ENCODE assay signal across 21 cellular contexts in the genomic region with DNA sequence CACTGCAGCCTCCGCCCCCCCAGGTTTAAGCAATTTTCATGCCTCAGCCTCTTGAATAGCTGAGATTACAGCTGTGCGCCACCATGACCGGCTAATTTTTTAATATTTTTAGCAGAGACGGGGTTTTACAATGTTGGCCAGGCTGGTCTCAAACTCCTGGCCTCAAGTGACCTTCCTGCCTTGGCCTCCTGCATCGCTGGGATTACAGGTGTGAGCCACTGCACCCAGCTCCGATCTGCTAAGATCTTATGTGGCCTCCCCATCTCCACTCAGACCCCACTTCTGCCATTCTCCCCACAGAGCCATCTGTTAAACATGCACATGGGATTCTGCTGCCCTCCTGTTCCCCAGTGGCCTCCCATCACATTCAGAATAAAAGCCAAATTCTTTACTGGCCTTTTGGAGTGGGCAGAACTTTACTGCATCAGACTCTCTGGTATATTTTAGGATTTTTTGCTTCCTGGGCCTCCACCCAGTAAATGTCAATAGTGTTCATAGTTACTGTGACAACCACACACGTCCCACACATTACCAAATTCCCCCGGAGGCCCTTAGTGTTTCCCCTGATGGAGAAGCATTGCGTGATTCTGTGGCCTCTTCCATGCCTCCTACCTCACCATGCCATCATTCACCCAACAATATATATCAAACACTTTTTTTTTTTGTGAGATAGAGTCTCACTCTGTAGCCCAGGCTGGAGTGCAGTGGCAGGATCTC.
DNase-seq lines count a peak whose midpoint lies in the region; ATAC-seq and TF ChIP-seq lines count a peak whose summit lies in the region.
"Had no signal": no experiment of that assay in that cellular context is flagged by ENCODE, and none has a peak within 500 bp of the region (broad histone marks: within the 10 kb centered on the region; RNA-seq: fewer than 3 reads in every experiment).

No MANE protein-coding gene starts in this region.

- H3K36me3 ChIP-seq in BJ (ENCODE audit: control insufficient read depth, insufficient read depth, low read length) (no peaks in the 10 kb centered on the region; the same call in 1 of the 2 replicates), spleen (peaks cover 0 to 23% (median 4%) of the 10 kb centered on the region in 6 donors)
- no peaks in the 10 kb centered on the region for H3K36me3 ChIP-seq in CD8-positive, alpha-beta memory T cell (ENCODE audit: insufficient read depth, low read length)
- H3K36me3 ChIP-seq: transverse colon had no signal

- no peaks in the 10 kb centered on the region for H3K27me3 Mint-ChIP-seq in brain
- no peaks in the 10 kb centered on the region for H3K27me3 Mint-ChIP-seq in CD8-positive, alpha-beta memory T cell
- H3K27me3 Mint-ChIP-seq: progenitor cell of endocrine pancreas had no signal

- CTCF ChIA-PET in BJ (lab: Yijun Ruan, JAX): no interaction called here
- CTCF ChIA-PET in CD8-positive, alpha-beta memory T cell (lab: Charles Lee): no interaction called here

- peak overlapping the region in 3 of 5 experiments; percentile 23 to 69 (median 43) for H3K27ac Mint-ChIP-seq in brain
- no peak overlapping the region for H3K27ac Mint-ChIP-seq in CD8-positive, alpha-beta memory T cell

- peaks cover 12% of the 10 kb centered on the region for H3K36me3 Mint-ChIP-seq in brain
- H3K36me3 Mint-ChIP-seq in CD8-positive, alpha-beta memory T cell: peaks cover 0 to 6% (median 2%) of the 10 kb centered on the region in 3 donors
- H3K36me3 Mint-ChIP-seq: IgD-negative memory B cell had no signal

- H3K9me3 Mint-ChIP-seq in brain: peaks cover 0 to 9% (median 0%) of the 10 kb centered on the region in 5 experiments
- H3K9me3 Mint-ChIP-seq in CD8-positive, alpha-beta memory T cell: no peaks in the 10 kb centered on the region
- H3K9me3 Mint-ChIP-seq: IgD-negative memory B cell had no signal

- H3K4me1 Mint-ChIP-seq in brain: peaks cover 19% of the 10 kb centered on the region
- H3K4me1 Mint-ChIP-seq in CD8-positive, alpha-beta memory T cell: no peaks in the 10 kb centered on the region
- H3K4me1 Mint-ChIP-seq: IgD-negative memory B cell had no signal

- WGBS in spleen, 5 donors: 78 to 89% (median 80%) methylated on average over 9 of the region's 9 CpGs

- intact Hi-C loops in spleen (cut with DNase I; ENCODE audit: low total_unique reads): no loop called here

- H3K27me3 ChIP-seq in BJ (ENCODE audit: control insufficient read depth, insufficient read depth, low read length): no peaks in the 10 kb centered on the region
- H3K27me3 ChIP-seq in spleen (replicated peaks in 1 of 7): no peaks in the 10 kb centered on the region
- no peaks in the 10 kb centered on the region for H3K27me3 ChIP-seq in CD8-positive, alpha-beta memory T cell (ENCODE audit: insufficient read depth, low read length, poor library complexity, severe bottlenecking)
- H3K27me3 ChIP-seq: BLaER1 treated with 17β-estradiol and CSF1 and Interleukin-3, amounts not matched to agents 10 nM and 100 nM; transverse colon had no signal

- no peaks in the 10 kb centered on the region for H3K9me3 ChIP-seq in spleen
- H3K9me3 ChIP-seq in CD8-positive, alpha-beta memory T cell (ENCODE audit: low read length): no peaks in the 10 kb centered on the region
- H3K9me3 ChIP-seq: transverse colon had no signal

- TF ChIP-seq POLR2A in spleen (IDR thresholded peaks at IDR 0.05): no peak

- no peak for ATAC-seq in HG03565 (IDR thresholded peaks at IDR 0.05; ENCODE audit: unreplicated experiment)
- ATAC-seq: esophagus mucosa, SK-N-SH treated with all-trans-retinoic acid at 6 μM for 48 hours had no signal

- no peak overlapping the region for H3K4me3 ChIP-seq in BJ (ENCODE audit: low read depth, low read length)
- H3K4me3 ChIP-seq in spleen: no peak overlapping the region
- no peak overlapping the region for H3K4me3 ChIP-seq in CD8-positive, alpha-beta memory T cell (ENCODE audit: low read length)
- H3K4me3 ChIP-seq: BLaER1 treated with 17β-estradiol and CSF1 and Interleukin-3, amounts not matched to agents 10 nM and 100 nM; transverse colon had no signal

- no peaks in the 10 kb centered on the region for H3K4me1 ChIP-seq in spleen
- H3K4me1 ChIP-seq in CD8-positive, alpha-beta memory T cell (ENCODE audit: insufficient read depth, low read length): no peaks in the 10 kb centered on the region
- H3K4me1 ChIP-seq: transverse colon had no signal

- in situ Hi-C loops in GM13976 (cut with MboI; ENCODE audit: low sequenced_read_pairs, unreplicated experiment): no loop called here

- DNase-seq in BJ (ENCODE audit: low read depth) (peak; percentile 1), GM13976 (ENCODE audit: low spot score) (peak; percentile 47), spleen (peak; percentile 33), NCI-H510A treated with DMSO at 0.1 percent for 48 hours (lab: John Stamatoyannopoulos, UW) (no peak)
- DNase-seq in CD8-positive, alpha-beta memory T cell: no peak
- DNase-seq: activated CD4-positive, alpha-beta T cell treated with anti-CD3 and anti-CD28 coated beads, Interleukin-2, amount 50 U/mL, for 4 hours; activated naive CD4-positive, alpha-beta T cell treated with anti-CD3 and anti-CD28 coated beads, Interleukin-2, amount 50 U/mL, for 16 hours; activated T-cell treated with anti-CD3 and anti-CD28 coated beads, Interleukin-2, amount 50 U/mL, for 1 hour; effector memory CD4-positive, alpha-beta T cell; glutamatergic neuron; HCEC 1CT; NCI-H1436; NCI-H2107; transverse colon had no signal

- H3K27ac ChIP-seq in spleen: no peak overlapping the region
- no peak overlapping the region for H3K27ac ChIP-seq in CD8-positive, alpha-beta memory T cell (ENCODE audit: low read depth, low read length)
- H3K27ac ChIP-seq: transverse colon had no signal

- no peak overlapping the region for H3K4me3 Mint-ChIP-seq in brain
- H3K4me3 Mint-ChIP-seq in CD8-positive, alpha-beta memory T cell: no peak overlapping the region
- H3K4me3 Mint-ChIP-seq: IgD-negative memory B cell had no signal

- POLR2A ChIA-PET in BJ (lab: Charles Lee): no interaction called here
- POLR2A ChIA-PET in CD8-positive, alpha-beta memory T cell (lab: Charles Lee): no interaction called here

- TF ChIP-seq CTCF in BJ (IDR thresholded peaks at IDR 0.05; ENCODE audit: insufficient read depth, low read depth, low read length) (no peak), GM13976 (IDR thresholded peaks at IDR 0.05; ENCODE audit: borderline replicate concordance, control extremely low read depth, extremely low read depth, insufficient read depth, missing control alignments) (no peak), brain (conservative IDR thresholded peaks at IDR 0.05) (no peak), spleen (IDR thresholded peaks at IDR 0.05 in 8 of 11, conservative IDR thresholded peaks at IDR 0.05 in 3 of 11) (no peak)

Comparison
In these comparisons a context has a peak if more than half of its experiments do, and no peak if none do; other contexts are left out.
1. DNase-seq: peak in BJ (single experiment), GM13976 (single experiment) and spleen (single experiment); none in NCI-H510A treated with DMSO at 0.1 percent for 48 hours (single experiment) and CD8-positive, alpha-beta memory T cell (0 of 5).
2. H3K27ac Mint-ChIP-seq: peak in brain (3 of 5); none in CD8-positive, alpha-beta memory T cell (0 of 8).